In genomic region chr3:55160241-55160877, GRCh38 we compare ENCODE assay signal across 8 cellular contexts.
A peak's percentile ranks its signal among the peaks of the same experiment; 100 is the strongest.
DNase-seq lines count a peak whose midpoint lies in the region; ATAC-seq, FAIRE-seq and TF ChIP-seq lines count a peak whose summit lies in the region.

No MANE protein-coding gene starts in this region.

- no peaks in the 10 kb centered on the region for H3K27me3 Mint-ChIP-seq in natural killer cell treated with Interleukin-12 subunit alpha and Interleukin-12 subunit beta and Interleukin-15 and Interleukin-18, amount 100 ng/mL, for 72 hours

- H3K36me3 Mint-ChIP-seq in natural killer cell treated with Interleukin-12 subunit alpha and Interleukin-12 subunit beta and Interleukin-15 and Interleukin-18, amount 100 ng/mL, for 72 hours = no peaks in the 10 kb centered on the region

- DNase-seq in CD1c-positive myeloid dendritic cell (ENCODE audit: extremely low spot score) (peak; percentile 3), SK-N-DZ (ENCODE audit: low spot score) (peak; percentile 11), kidney (peak; percentile 89), DMS114 treated with DMSO at 0.1 percent for 48 hours (lab: John Stamatoyannopoulos, UW; ENCODE audit: unreplicated experiment) (no peak)
- DNase-seq in natural killer cell treated with Interleukin-12 subunit alpha and Interleukin-12 subunit beta and Interleukin-15 and Interleukin-18, amount 100 ng/mL, for 72 hours (ENCODE audit: low spot score) = no peak
- DNase-seq in stimulated activated CD8-positive, alpha-beta memory T cell treated with anti-CD3 and anti-CD28 coated beads, Interleukin-4, amount 100 ng/mL, for 48 hours = no peak
- no peak for DNase-seq in effector CD8-positive, alpha-beta T cell (lab: John Stamatoyannopoulos, UW)

- no peaks in the 10 kb centered on the region for H3K4me1 ChIP-seq in kidney (ENCODE audit: control insufficient read depth in 1 of 2, insufficient read depth in 1 of 2, low read depth in 1 of 2, low read length in 2 of 2)

- ATAC-seq in HG02588 (IDR thresholded peaks at IDR 0.05; ENCODE audit: unreplicated experiment) = peak; percentile 88
- no peak for ATAC-seq in natural killer cell treated with Interleukin-12 subunit alpha and Interleukin-12 subunit beta and Interleukin-15 and Interleukin-18, amount 100 ng/mL, for 72 hours

- H3K9me3 ChIP-seq in kidney (ENCODE audit: control insufficient read depth in 1 of 2, low read length in 2 of 2) = no peaks in the 10 kb centered on the region

- TF ChIP-seq CTCF in kidney (IDR thresholded peaks at IDR 0.05; ENCODE audit: borderline replicate concordance, extremely low read depth, insufficient read depth) = no peak

- intact Hi-C loops in kidney (cut with DNase I) = no loop called here

- no peaks in the 10 kb centered on the region for H3K36me3 ChIP-seq in kidney (ENCODE audit: control insufficient read depth in 1 of 2, insufficient read depth in 2 of 2, low read length in 2 of 2)

- no peaks in the 10 kb centered on the region for H3K4me1 Mint-ChIP-seq in natural killer cell treated with Interleukin-12 subunit alpha and Interleukin-12 subunit beta and Interleukin-15 and Interleukin-18, amount 100 ng/mL, for 72 hours (ENCODE audit: low read depth in 2 of 2)

- H3K4me3 ChIP-seq in kidney (ENCODE audit: low read length in 2 of 2) = no peak overlapping the region

- no peak overlapping the region for H3K27ac Mint-ChIP-seq in natural killer cell treated with Interleukin-12 subunit alpha and Interleukin-12 subunit beta and Interleukin-15 and Interleukin-18, amount 100 ng/mL, for 72 hours

- no peak overlapping the region for H3K4me3 Mint-ChIP-seq in natural killer cell treated with Interleukin-12 subunit alpha and Interleukin-12 subunit beta and Interleukin-15 and Interleukin-18, amount 100 ng/mL, for 72 hours

- H3K9ac ChIP-seq in kidney (ENCODE audit: low read length in 2 of 2) = no peak overlapping the region

- peaks cover 19% of the 10 kb centered on the region for H3K9me3 Mint-ChIP-seq in natural killer cell treated with Interleukin-12 subunit alpha and Interleukin-12 subunit beta and Interleukin-15 and Interleukin-18, amount 100 ng/mL, for 72 hours

- no peak overlapping the region for H3K27ac ChIP-seq in kidney (ENCODE audit: low read depth in 2 of 2, low read length in 2 of 2)

- FAIRE-seq in kidney (lab: Jason Lieb, UNC) = no peak

Comparison
In these comparisons a context has a peak if more than half of its experiments do, and no peak if none do; other contexts are left out.
1. DNase-seq: peak in CD1c-positive myeloid dendritic cell (single experiment), SK-N-DZ (single experiment) and kidney (single experiment); none in DMS114 treated with DMSO at 0.1 percent for 48 hours (single experiment), natural killer cell treated with Interleukin-12 subunit alpha and Interleukin-12 subunit beta and Interleukin-15 and Interleukin-18, amount 100 ng/mL, for 72 hours (single experiment), stimulated activated CD8-positive, alpha-beta memory T cell treated with anti-CD3 and anti-CD28 coated beads, Interleukin-4, amount 100 ng/mL, for 48 hours (single experiment) and effector CD8-positive, alpha-beta T cell (single experiment).